ENCODE assay signal across 24 cellular contexts in genomic region chr7:104174798-104175197, GRCh38. TPM values are rescaled to one million over a fixed set of nuclear protein-coding genes. Genes with fewer than 3 reads are reported as not detected.
DNase-seq lines count a peak whose midpoint lies in the region; ATAC-seq and TF ChIP-seq lines count a peak whose summit lies in the region.
"Had no signal": no experiment of that assay in that cellular context is flagged by ENCODE, and none has a peak within 500 bp of the region (broad histone marks: within the 10 kb centered on the region; RNA-seq: fewer than 3 reads in every experiment).

No MANE protein-coding gene starts in this region.

- WGBS in ectodermal cell, 2 experiments = 72 to 79% methylated on average over 2 of the region's 2 CpGs

- BruUV-seq in PC-3 (replicated peaks; lab: Mats Ljungman, UMichigan) = no TSS peak

- H3K4me3 ChIP-seq in ectodermal cell (ENCODE audit: insufficient read depth, low read depth, low read length) (no peak overlapping the region), mucosa of descending colon (no peak overlapping the region), PC-3 (ENCODE audit: low read length) (no peak overlapping the region)
- H3K4me3 ChIP-seq: A549, ascending aorta, upper lobe of left lung had no signal

- no peak overlapping the region for H3K9ac ChIP-seq in PC-3 (ENCODE audit: low read length)

- intact Hi-C loops in mucosa of descending colon (cut with DNase I, micrococcal nuclease) = no loop called here
- intact Hi-C loops in PC-3 (cut with micrococcal nuclease) = no loop called here

- CTCF ChIA-PET in PC-3 (lab: Charles Lee) = no interaction called here

- TF ChIP-seq CTCF in mucosa of descending colon (IDR thresholded peaks at IDR 0.05) (no peak), PC-3 (conservative IDR thresholded peaks at IDR 0.05; ENCODE audit: low read depth, low read length) (no peak)

- ATAC-seq in mucosa of descending colon (peak; percentile 100), PC-3 (no peak)
- ATAC-seq: A549; activated naive CD4-positive, alpha-beta T cell treated with anti-CD3 and anti-CD28 coated beads, Interleukin-2, amount 50 U/mL, for 72 hours; activated T-helper 17 cell treated with anti-CD3 and anti-CD28 coated beads, Interleukin-2, amount 50 U/mL, for 72 hours; natural killer cell; sciatic nerve had no signal

- H4K20me1 ChIP-seq in PC-3 (ENCODE audit: low read length) = no peaks in the 10 kb centered on the region

- H3K4me1 ChIP-seq in ectodermal cell (ENCODE audit: control insufficient read depth, insufficient read depth, low read length) (peaks cover 7% of the 10 kb centered on the region), mucosa of descending colon (ENCODE audit: low read depth) (peaks cover 16% of the 10 kb centered on the region), PC-3 (ENCODE audit: insufficient read depth, low read length) (no peaks in the 10 kb centered on the region)
- H3K4me1 ChIP-seq: A549, ascending aorta, BE2C had no signal

- no peaks in the 10 kb centered on the region for H3F3A ChIP-seq in PC-3 (ENCODE audit: low read length, unreplicated experiment)

- DNase-seq in DMS79 (lab: John Stamatoyannopoulos, UW) = peak; percentile 40
- peak; percentile 29 for DNase-seq in MV-4-11 (lab: John Stamatoyannopoulos, UW)
- peak; percentile 39 to 89 (median 45) for DNase-seq in mucosa of descending colon
- DNase-seq in NCI-H1417 (lab: John Stamatoyannopoulos, UW) = no peak
- DNase-seq in kidney glomerular epithelial cell (lab: John Stamatoyannopoulos, UW) = no peak
- DNase-seq in ureter (ENCODE audit: low spot score) = no peak
- DNase-seq in PC-3 = no peak
- DNase-seq: activated CD4-positive, alpha-beta T cell treated with anti-CD3 and anti-CD28 coated beads, Interleukin-2, amount 10 ng/mL, durations not matched to agents 7 days and 5 days; BE2C; EL; mesendoderm; MM.1S; natural killer cell; NCI-H2227 treated with DMSO at 0.1 percent for 48 hours; posterior cingulate gyrus; SIG-M5; stimulated activated CD8-positive, alpha-beta memory T cell treated with anti-CD3 and anti-CD28 coated beads, Interleukin-4, amount 100 ng/mL, for 48 hours had no signal

- H3K36me3 ChIP-seq in ectodermal cell (ENCODE audit: control insufficient read depth, insufficient read depth, low read length) (no peaks in the 10 kb centered on the region), mucosa of descending colon (ENCODE audit: low read depth) (no peaks in the 10 kb centered on the region), PC-3 (ENCODE audit: low read depth, low read length) (peaks cover 28% of the 10 kb centered on the region)

- no peak overlapping the region for H2AFZ ChIP-seq in PC-3 (ENCODE audit: low read length)

- H3K4me2 ChIP-seq in PC-3 (ENCODE audit: low read length) = no peak overlapping the region
- H3K4me2 ChIP-seq: A549 had no signal

- no peaks in the 10 kb centered on the region for H3K27me3 ChIP-seq in ectodermal cell (ENCODE audit: control insufficient read depth, insufficient read depth, low read length, poor library complexity, severe bottlenecking)
- no peaks in the 10 kb centered on the region for H3K27me3 ChIP-seq in PC-3 (ENCODE audit: low read length)
- H3K27me3 ChIP-seq: ascending aorta, BE2C, upper lobe of left lung had no signal

- H3K27ac ChIP-seq in ectodermal cell (ENCODE audit: insufficient read depth, low read depth, low read length, poor library complexity, severe bottlenecking) (peak overlapping the region; percentile 56), PC-3 (ENCODE audit: low read length) (no peak overlapping the region)
- H3K27ac ChIP-seq: A549, ascending aorta, upper lobe of left lung had no signal

- H3K9me2 ChIP-seq in PC-3 (replicated peaks; ENCODE audit: low read length) = no peaks in the 10 kb centered on the region

- H3K79me2 ChIP-seq in PC-3 (ENCODE audit: low read length) = no peaks in the 10 kb centered on the region

- POLR2A ChIA-PET in PC-3 (lab: Charles Lee; ENCODE audit: unreplicated experiment) = no interaction called here

- H3K9me3 ChIP-seq in ectodermal cell (ENCODE audit: control insufficient read depth, low read length) (no peaks in the 10 kb centered on the region), mucosa of descending colon (peaks cover 5% of the 10 kb centered on the region), PC-3 (ENCODE audit: low read length) (peaks cover 13% of the 10 kb centered on the region; the same call in 1 of the 2 replicates)
- H3K9me3 ChIP-seq: ascending aorta, upper lobe of left lung had no signal

RNA-seq across cellular contexts. Expression of gene ORC5, which starts 33.0 kb away (rescaled TPM):
- 27.7 TPM for polyA plus RNA-seq in ectodermal cell (2013, experiment 1 of 4)
- polyA plus RNA-seq in ectodermal cell (2013, experiment 2 of 4) = 31.1 TPM
- polyA plus RNA-seq in ectodermal cell (2013, experiment 3 of 4) = 22.8 TPM
- 23.1 TPM for polyA plus RNA-seq in ectodermal cell (2013, experiment 4 of 4)
- total RNA-seq in mucosa of descending colon (10 to 100 TPM; 14.9 to 17.6 (median 15.5) TPM), ureter (26.4 TPM), PC-3 (2014; rRNA removed) (21.7 and 34.5 TPM in 2 replicates)

Comparison
In these comparisons a context has a peak if more than half of its experiments do, and no peak if none do; other contexts are left out.
1. DNase-seq: peak in DMS79 (single experiment), MV-4-11 (single experiment) and mucosa of descending colon (3 of 3); none in NCI-H1417 (0 of 3), kidney glomerular epithelial cell (single experiment), ureter (single experiment) and PC-3 (single experiment).